In the genomic region with DNA sequence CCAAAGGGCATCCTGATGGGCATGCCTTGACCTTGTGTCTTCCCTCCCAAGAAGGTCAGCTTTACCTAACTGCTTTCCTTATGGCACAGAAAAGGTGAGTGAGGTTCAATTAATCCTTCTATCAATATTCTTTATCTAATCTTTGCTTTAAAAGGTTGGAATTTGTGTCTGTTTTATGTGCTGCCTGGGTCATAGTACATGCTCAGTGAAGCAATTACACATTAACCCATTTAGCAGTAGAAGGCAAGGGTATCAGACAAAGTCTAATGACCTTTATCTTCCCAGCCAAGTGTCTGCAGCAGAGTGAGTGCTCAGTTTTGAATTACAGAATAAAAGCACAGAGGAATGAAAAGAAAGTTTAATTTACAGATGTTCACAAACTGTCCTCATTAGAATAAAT, we compare ENCODE assay signal across 1 cellular context.
TF ChIP-seq lines count a peak whose summit lies in the region.
"Not testable (repeated sequence)": the region's sequence is repeated elsewhere in the genome, so short reads cannot be mapped to it uniquely, and the experiment has no call there.

No MANE protein-coding gene starts in this region.

TF ChIP-seq in HepG2, 621 proteins besides CTCF, POLR2A, EP300 and RAD21:
- peak; percentile 58; the same call in 1 of the 2 replicates for TF ChIP-seq ADNP (CRISPR knock-in tag; IDR thresholded peaks at IDR 0.05)
- peak; percentile 73; the same call in 1 of the 2 replicates for TF ChIP-seq ZMYM3 (CRISPR knock-in tag; IDR thresholded peaks at IDR 0.05)
- TF ChIP-seq HNF4G (IDR thresholded peaks at IDR 0.05; ENCODE audit: borderline replicate concordance, low read depth, low read length), result peak; percentile 41; the same call in 1 of the 2 replicates
- not testable (repeated sequence) for TF ChIP-seq HNF4G (CRISPR knock-in tag; IDR thresholded peaks at IDR 0.05; ENCODE audit: borderline replicate concordance, low read depth); NR2F6 (CRISPR knock-in tag; IDR thresholded peaks at IDR 0.05)
- peak; percentile 90 for TF ChIP-seq PITX1 (CRISPR knock-in tag; IDR thresholded peaks at IDR 0.05)
- TF ChIP-seq ZNF205 (CRISPR knock-in tag; IDR thresholded peaks at IDR 0.05), result peak; percentile 66
- TF ChIP-seq, protein P1, sequence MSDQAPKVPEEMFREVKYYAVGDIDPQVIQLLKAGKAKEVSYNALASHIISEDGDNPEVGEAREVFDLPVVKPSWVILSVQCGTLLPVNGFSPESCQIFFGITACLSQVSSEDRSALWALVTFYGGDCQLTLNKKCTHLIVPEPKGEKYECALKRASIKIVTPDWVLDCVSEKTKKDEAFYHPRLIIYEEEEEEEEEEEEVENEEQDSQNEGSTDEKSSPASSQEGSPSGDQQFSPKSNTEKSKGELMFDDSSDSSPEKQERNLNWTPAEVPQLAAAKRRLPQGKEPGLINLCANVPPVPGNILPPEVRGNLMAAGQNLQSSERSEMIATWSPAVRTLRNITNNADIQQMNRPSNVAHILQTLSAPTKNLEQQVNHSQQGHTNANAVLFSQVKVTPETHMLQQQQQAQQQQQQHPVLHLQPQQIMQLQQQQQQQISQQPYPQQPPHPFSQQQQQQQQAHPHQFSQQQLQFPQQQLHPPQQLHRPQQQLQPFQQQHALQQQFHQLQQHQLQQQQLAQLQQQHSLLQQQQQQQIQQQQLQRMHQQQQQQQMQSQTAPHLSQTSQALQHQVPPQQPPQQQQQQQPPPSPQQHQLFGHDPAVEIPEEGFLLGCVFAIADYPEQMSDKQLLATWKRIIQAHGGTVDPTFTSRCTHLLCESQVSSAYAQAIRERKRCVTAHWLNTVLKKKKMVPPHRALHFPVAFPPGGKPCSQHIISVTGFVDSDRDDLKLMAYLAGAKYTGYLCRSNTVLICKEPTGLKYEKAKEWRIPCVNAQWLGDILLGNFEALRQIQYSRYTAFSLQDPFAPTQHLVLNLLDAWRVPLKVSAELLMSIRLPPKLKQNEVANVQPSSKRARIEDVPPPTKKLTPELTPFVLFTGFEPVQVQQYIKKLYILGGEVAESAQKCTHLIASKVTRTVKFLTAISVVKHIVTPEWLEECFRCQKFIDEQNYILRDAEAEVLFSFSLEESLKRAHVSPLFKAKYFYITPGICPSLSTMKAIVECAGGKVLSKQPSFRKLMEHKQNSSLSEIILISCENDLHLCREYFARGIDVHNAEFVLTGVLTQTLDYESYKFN (CRISPR knock-in tag; conservative IDR thresholded peaks at IDR 0.05), result peak; percentile 73
- peak; percentile 54; the same call in 1 of the 2 replicates for TF ChIP-seq ZNF264 (CRISPR knock-in tag; IDR thresholded peaks at IDR 0.05)
- TF ChIP-seq DPF2 (CRISPR knock-in tag; IDR thresholded peaks at IDR 0.05; ENCODE audit: borderline replicate concordance, low read depth), result 0 out of 2 replicates have a peak, but pooled peaks have one; percentile 25
- peak; percentile 90 for TF ChIP-seq ZNF652 (CRISPR knock-in tag; IDR thresholded peaks at IDR 0.05; ENCODE audit: borderline replicate concordance, low read depth)
- peak; percentile 27; the same call in 1 of the 2 replicates for TF ChIP-seq NR2F6 (IDR thresholded peaks at IDR 0.05)
- peak in 1 of 2 experiments; percentile 42; a peak in 1 of 4 replicates for TF ChIP-seq NR2F1 (CRISPR knock-in tag; IDR thresholded peaks at IDR 0.05)
- 0 out of 2 replicates have a peak, but pooled peaks have one; percentile 25 for TF ChIP-seq ISL2 (CRISPR knock-in tag; IDR thresholded peaks at IDR 0.05)
- TF ChIP-seq HNF4A (CRISPR knock-in tag; IDR thresholded peaks at IDR 0.05), result peak; percentile 86
- TF ChIP-seq SKI (IDR thresholded peaks at IDR 0.05; ENCODE audit: partially characterized antibody), result peak; percentile 29
- peak; percentile 18; the same call in 1 of the 2 replicates for TF ChIP-seq FOXJ3 (CRISPR knock-in tag; IDR thresholded peaks at IDR 0.05; ENCODE audit: borderline replicate concordance)
- peak; percentile 72; the same call in 1 of the 2 replicates for TF ChIP-seq MIXL1 (CRISPR knock-in tag; IDR thresholded peaks at IDR 0.05)
- 0 out of 2 replicates have a peak, but pooled peaks have one; percentile 39 for TF ChIP-seq ZMYM2 (CRISPR knock-in tag; IDR thresholded peaks at IDR 0.05)
- 0 out of 2 replicates have a peak, but pooled peaks have one; percentile 52 for TF ChIP-seq RXRB (CRISPR knock-in tag; IDR thresholded peaks at IDR 0.05; ENCODE audit: borderline replicate concordance)
- 0 out of 2 replicates have a peak, but pooled peaks have one; percentile 11 for TF ChIP-seq SAP130 (CRISPR knock-in tag; IDR thresholded peaks at IDR 0.05; ENCODE audit: low read depth)
- TF ChIP-seq ESRRA (CRISPR knock-in tag; IDR thresholded peaks at IDR 0.05; ENCODE audit: low read depth), result 0 out of 2 replicates have a peak, but pooled peaks have one; percentile 42
- peak; percentile 97 for TF ChIP-seq ZNF629 (CRISPR knock-in tag; conservative IDR thresholded peaks at IDR 0.05)
- TF ChIP-seq CEBPG (CRISPR knock-in tag; IDR thresholded peaks at IDR 0.05), result peak; percentile 69
- TF ChIP-seq, protein P2, sequence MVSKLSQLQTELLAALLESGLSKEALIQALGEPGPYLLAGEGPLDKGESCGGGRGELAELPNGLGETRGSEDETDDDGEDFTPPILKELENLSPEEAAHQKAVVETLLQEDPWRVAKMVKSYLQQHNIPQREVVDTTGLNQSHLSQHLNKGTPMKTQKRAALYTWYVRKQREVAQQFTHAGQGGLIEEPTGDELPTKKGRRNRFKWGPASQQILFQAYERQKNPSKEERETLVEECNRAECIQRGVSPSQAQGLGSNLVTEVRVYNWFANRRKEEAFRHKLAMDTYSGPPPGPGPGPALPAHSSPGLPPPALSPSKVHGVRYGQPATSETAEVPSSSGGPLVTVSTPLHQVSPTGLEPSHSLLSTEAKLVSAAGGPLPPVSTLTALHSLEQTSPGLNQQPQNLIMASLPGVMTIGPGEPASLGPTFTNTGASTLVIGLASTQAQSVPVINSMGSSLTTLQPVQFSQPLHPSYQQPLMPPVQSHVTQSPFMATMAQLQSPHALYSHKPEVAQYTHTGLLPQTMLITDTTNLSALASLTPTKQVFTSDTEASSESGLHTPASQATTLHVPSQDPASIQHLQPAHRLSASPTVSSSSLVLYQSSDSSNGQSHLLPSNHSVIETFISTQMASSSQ (IDR thresholded peaks at IDR 0.05; ENCODE audit: low read depth), result peak; percentile 56; the same call in 1 of the 2 replicates
- TF ChIP-seq, protein P2 (CRISPR knock-in tag; IDR thresholded peaks at IDR 0.05; ENCODE audit: borderline replicate concordance), result 0 out of 2 replicates have a peak, but pooled peaks have one; percentile 39
TF ChIP-seq in HepG2: peak in this region for 23; not testable (repeated sequence) for 598.
